Comparison of ENCODE assay signal across 30 cellular contexts in genomic region chrX:96433409-96434122, GRCh38.
DNase-seq lines count a peak whose midpoint lies in the region; ATAC-seq lines count a peak whose summit lies in the region.
"Had no signal": no experiment of that assay in that cellular context is flagged by ENCODE, and none has a peak within 500 bp of the region (broad histone marks: within the 10 kb centered on the region; RNA-seq: fewer than 3 reads in every experiment).

No MANE protein-coding gene starts in this region.

- ATAC-seq in GM21423 (IDR thresholded peaks at IDR 0.05; ENCODE audit: unreplicated experiment) (no peak), Right ventricle myocardium inferior (no peak)
- ATAC-seq: esophagus mucosa; heart left ventricle; mucosa of descending colon; natural killer cell treated with Interleukin-12 subunit alpha and Interleukin-12 subunit beta and Interleukin-15 and Interleukin-18, amount 100 ng/mL, for 72 hours; stimulated activated effector memory CD8-positive, alpha-beta T cell treated with anti-CD3 and anti-CD28 coated beads, Interleukin-12 subunit alpha, Interleukin-12 subunit beta, amount 100 ng/mL, for 72 hours; T-helper 17 cell had no signal

- no peak overlapping the region for H3K4me2 ChIP-seq in skeletal muscle satellite cell (ENCODE audit: low read length)

- intact Hi-C loops in Right ventricle myocardium inferior (cut with DNase I) = no loop called here

- H3K36me3 ChIP-seq in skeletal muscle satellite cell (ENCODE audit: insufficient read depth, low read length) = no peaks in the 10 kb centered on the region
- H3K36me3 ChIP-seq: heart left ventricle, MG63 had no signal

- H3K9ac ChIP-seq in skeletal muscle satellite cell (ENCODE audit: low read depth, low read length) = peak overlapping the region; percentile 15

- H3K9me3 ChIP-seq in skeletal muscle satellite cell (replicated peaks; ENCODE audit: low read length) = no peaks in the 10 kb centered on the region
- H3K9me3 ChIP-seq: heart left ventricle, MG63, mucosa of descending colon had no signal

- H3K27me3 ChIP-seq in skeletal muscle satellite cell (ENCODE audit: control insufficient read depth, insufficient read depth, low read length) = no peaks in the 10 kb centered on the region
- H3K27me3 ChIP-seq: heart left ventricle, MG63 had no signal

- peak; percentile 49 for DNase-seq in DMS53 (lab: John Stamatoyannopoulos, UW)
- DNase-seq in DMS53 treated with DMSO at 0.1 percent for 48 hours (lab: John Stamatoyannopoulos, UW; ENCODE audit: unreplicated experiment) = no peak
- peak; percentile 23 for DNase-seq in NCI-H1105 treated with DMSO at 0.1 percent for 48 hours (lab: John Stamatoyannopoulos, UW)
- DNase-seq in dermis microvascular lymphatic vessel endothelial cell (ENCODE audit: low read depth in 2 of 2) = peak; percentile 73 to 75
- no peak for DNase-seq in NCI-H128 (lab: John Stamatoyannopoulos, UW; ENCODE audit: unreplicated experiment)
- no peak for DNase-seq in Right ventricle myocardium inferior (ENCODE audit: missing footprints)
- DNase-seq: activated gamma-delta T cell treated with Interleukin-2 at 50 U/mL for 16 hours; activated naive CD8-positive, alpha-beta T cell treated with anti-CD3 and anti-CD28 coated beads, Interleukin-2, amount 10 ng/mL, durations not matched to agents 7 days and 5 days; activated T-cell treated with anti-CD3 and anti-CD28 coated beads, Interleukin-2, amount 50 U/mL, for 48 hours; COR-L47; DND-41; endodermal cell; GF-D8; heart left ventricle; islet precursor cell; MG63; mucosa of descending colon; NCI-H146; NCI-H524 treated with DMSO at 0.1 percent for 48 hours; occipital lobe; OCI-M1; SHP77; stimulated activated CD4-positive, alpha-beta T cell treated with anti-CD3 and anti-CD28 coated beads, Interleukin-15, amount 100 ng/mL, for 24 hours; substantia nigra; T-helper 17 cell had no signal

- H3K4me1 ChIP-seq in skeletal muscle satellite cell (ENCODE audit: control insufficient read depth, insufficient read depth, low read length) = peaks cover 46% of the 10 kb centered on the region

- no peak overlapping the region for H3K4me3 ChIP-seq in skeletal muscle satellite cell (ENCODE audit: low read length)
- H3K4me3 ChIP-seq: heart left ventricle, MG63, mucosa of descending colon had no signal

Comparison
In these comparisons a context has a peak if more than half of its experiments do, and no peak if none do; other contexts are left out.
1. DNase-seq: peak in DMS53 (single experiment), NCI-H1105 treated with DMSO at 0.1 percent for 48 hours (single experiment) and dermis microvascular lymphatic vessel endothelial cell (2 of 2); none in DMS53 treated with DMSO at 0.1 percent for 48 hours (single experiment), NCI-H128 (single experiment) and Right ventricle myocardium inferior (single experiment).